1 cellular context compared by ENCODE assay signal in genomic region chr5:6448622-6449464, GRCh38.
TF ChIP-seq lines count a peak whose summit lies in the region.

TSS of gene UBE2QL1 (plus strand) at chr5:6448859. CDS start at chr5:6448894, 35 bp downstream.

TF ChIP-seq in HEK293, 187 proteins besides CTCF, POLR2A, EP300 and RAD21 (continued from another document and continues in another):
- TF ChIP-seq ZNF692 (tag by site-specific recombination; IDR thresholded peaks at IDR 0.05) (0 out of 2 replicates have a peak, but pooled peaks have one; percentile 18), ZNF670 (tag by site-specific recombination; IDR thresholded peaks at IDR 0.05; ENCODE audit: low read depth) (no peak), ZNF223 (tag by site-specific recombination; IDR thresholded peaks at IDR 0.05) (no peak), ZBTB8A (tag by site-specific recombination; IDR thresholded peaks at IDR 0.05) (peak; percentile 83), PRDM1 (tag by site-specific recombination; IDR thresholded peaks at IDR 0.05) (no peak), FEZF1 (tag by site-specific recombination; IDR thresholded peaks at IDR 0.05) (no peak), BCL6B (tag by site-specific recombination; IDR thresholded peaks at IDR 0.05) (no peak), KLF1 (tag by site-specific recombination; IDR thresholded peaks at IDR 0.05) (no peak), KLF16 (tag by site-specific recombination; IDR thresholded peaks at IDR 0.05) (no peak), ZIC2 (tag by site-specific recombination; IDR thresholded peaks at IDR 0.05) (peak; percentile 55; the same call in 1 of the 2 replicates), ZBTB6 (tag by site-specific recombination; IDR thresholded peaks at IDR 0.05) (no peak), MZF1 (tag by site-specific recombination; IDR thresholded peaks at IDR 0.05; ENCODE audit: borderline replicate concordance) (no peak), ZBTB7A (tag by site-specific recombination; IDR thresholded peaks at IDR 0.05; ENCODE audit: low read depth) (peak; percentile 87; the same call in 1 of the 2 replicates), ATF2 (tag by site-specific recombination; IDR thresholded peaks at IDR 0.05; ENCODE audit: low read depth) (no peak), ZXDB (tag by site-specific recombination; IDR thresholded peaks at IDR 0.05) (no peak), ZNF610 (tag by site-specific recombination; IDR thresholded peaks at IDR 0.05; ENCODE audit: borderline replicate concordance) (no peak), ZNF280C (tag by site-specific recombination; IDR thresholded peaks at IDR 0.05) (no peak), ZEB2 (tag by site-specific recombination; IDR thresholded peaks at IDR 0.05) (peak; percentile 79), PBX3 (CRISPR knock-in tag; IDR thresholded peaks at IDR 0.05) (peak; percentile 67; the same call in 1 of the 2 replicates), ZNF214 (tag by site-specific recombination; IDR thresholded peaks at IDR 0.05; ENCODE audit: borderline replicate concordance) (no peak), ZNF221 (tag by site-specific recombination; IDR thresholded peaks at IDR 0.05; ENCODE audit: borderline replicate concordance) (no peak), ZNF184 (tag by site-specific recombination; IDR thresholded peaks at IDR 0.05) (no peak), PRDM6 (tag by site-specific recombination; IDR thresholded peaks at IDR 0.05) (no peak), KLF10 (tag by site-specific recombination; IDR thresholded peaks at IDR 0.05) (no peak), ZBTB1 (tag by site-specific recombination; IDR thresholded peaks at IDR 0.05) (no peak), ZNF600 (tag by site-specific recombination; IDR thresholded peaks at IDR 0.05) (peak; percentile 99), ZFP41 (tag by site-specific recombination; IDR thresholded peaks at IDR 0.05; ENCODE audit: borderline replicate concordance) (no peak), ZNF571 (tag by site-specific recombination; IDR thresholded peaks at IDR 0.05) (no peak), ZNF19 (tag by site-specific recombination; IDR thresholded peaks at IDR 0.05; ENCODE audit: low read depth) (no peak), SP3 (tag by site-specific recombination; IDR thresholded peaks at IDR 0.05) (no peak), ZNF350 (tag by site-specific recombination; IDR thresholded peaks at IDR 0.05) (no peak), ZNF426 (tag by site-specific recombination; IDR thresholded peaks at IDR 0.05) (no peak), HOXA7 (CRISPR knock-in tag; IDR thresholded peaks at IDR 0.05; ENCODE audit: borderline replicate concordance) (no peak), ZBTB26 (tag by site-specific recombination; optimal IDR thresholded peaks at IDR 0.05) (peak; percentile 98), ZBTB48 (tag by site-specific recombination; IDR thresholded peaks at IDR 0.05) (no peak), ZSCAN30 (tag by site-specific recombination; IDR thresholded peaks at IDR 0.05) (no peak), ZNF830 (tag by site-specific recombination; IDR thresholded peaks at IDR 0.05; ENCODE audit: low read depth) (no peak), ZNF473 (tag by site-specific recombination; IDR thresholded peaks at IDR 0.05) (no peak), ZNF138 (tag by site-specific recombination; IDR thresholded peaks at IDR 0.05; ENCODE audit: borderline replicate concordance) (no peak), BCL11A (tag by site-specific recombination; IDR thresholded peaks at IDR 0.05; ENCODE audit: low read depth) (no peak), ZNF837 (tag by site-specific recombination; IDR thresholded peaks at IDR 0.05) (0 out of 2 replicates have a peak, but pooled peaks have one; percentile 47), EGR2 (tag by site-specific recombination; IDR thresholded peaks at IDR 0.05; ENCODE audit: low read depth) (no peak), ZNF548 (tag by site-specific recombination; IDR thresholded peaks at IDR 0.05) (no peak), ZNF2 (tag by site-specific recombination; IDR thresholded peaks at IDR 0.05) (peak; percentile 67; the same call in 1 of the 2 replicates), ZNF112 (tag by site-specific recombination; IDR thresholded peaks at IDR 0.05) (no peak), ZNF624 (tag by site-specific recombination; IDR thresholded peaks at IDR 0.05) (no peak), ZNF423 (tag by site-specific recombination; IDR thresholded peaks at IDR 0.05) (no peak), BCL11B (tag by site-specific recombination; IDR thresholded peaks at IDR 0.05; ENCODE audit: low read depth) (no peak), ZNF792 (tag by site-specific recombination; IDR thresholded peaks at IDR 0.05) (no peak), ZNF341 (tag by site-specific recombination; IDR thresholded peaks at IDR 0.05; ENCODE audit: low read depth) (no peak), ZNF645 (tag by site-specific recombination; IDR thresholded peaks at IDR 0.05) (no peak), ZNF530 (tag by site-specific recombination; IDR thresholded peaks at IDR 0.05; ENCODE audit: low read depth) (no peak), ZSCAN23 (tag by site-specific recombination; IDR thresholded peaks at IDR 0.05) (no peak), ZNF354C (tag by site-specific recombination; IDR thresholded peaks at IDR 0.05; ENCODE audit: borderline replicate concordance, low read depth) (no peak), YY1 (tag by site-specific recombination; IDR thresholded peaks at IDR 0.05) (peak; percentile 80; the same call in 1 of the 2 replicates), ZNF501 (tag by site-specific recombination; IDR thresholded peaks at IDR 0.05) (no peak), ZNF280D (tag by site-specific recombination; IDR thresholded peaks at IDR 0.05) (no peak)
